1 cellular context compared by ENCODE assay signal in genomic region chr10:75230600-75231038, GRCh38.
A peak's percentile ranks its signal among the peaks of the same experiment; 100 is the strongest.
TF ChIP-seq lines count a peak whose summit lies in the region.

No MANE protein-coding gene starts in this region.

TF ChIP-seq in K562, 482 proteins besides CTCF, POLR2A, EP300 and RAD21 (continued from another document and continues in another):
- TF ChIP-seq ZNF79 (CRISPR knock-in tag; IDR thresholded peaks at IDR 0.05; ENCODE audit: low read depth) = no peak
- no peak for TF ChIP-seq PHB2 (IDR thresholded peaks at IDR 0.05; ENCODE audit: low read depth)
- TF ChIP-seq SNAPC5 (CRISPR knock-in tag; IDR thresholded peaks at IDR 0.05) = no peak
- TF ChIP-seq C11orf30 (IDR thresholded peaks at IDR 0.05; ENCODE audit: low read depth) = no peak
- TF ChIP-seq, protein P1, sequence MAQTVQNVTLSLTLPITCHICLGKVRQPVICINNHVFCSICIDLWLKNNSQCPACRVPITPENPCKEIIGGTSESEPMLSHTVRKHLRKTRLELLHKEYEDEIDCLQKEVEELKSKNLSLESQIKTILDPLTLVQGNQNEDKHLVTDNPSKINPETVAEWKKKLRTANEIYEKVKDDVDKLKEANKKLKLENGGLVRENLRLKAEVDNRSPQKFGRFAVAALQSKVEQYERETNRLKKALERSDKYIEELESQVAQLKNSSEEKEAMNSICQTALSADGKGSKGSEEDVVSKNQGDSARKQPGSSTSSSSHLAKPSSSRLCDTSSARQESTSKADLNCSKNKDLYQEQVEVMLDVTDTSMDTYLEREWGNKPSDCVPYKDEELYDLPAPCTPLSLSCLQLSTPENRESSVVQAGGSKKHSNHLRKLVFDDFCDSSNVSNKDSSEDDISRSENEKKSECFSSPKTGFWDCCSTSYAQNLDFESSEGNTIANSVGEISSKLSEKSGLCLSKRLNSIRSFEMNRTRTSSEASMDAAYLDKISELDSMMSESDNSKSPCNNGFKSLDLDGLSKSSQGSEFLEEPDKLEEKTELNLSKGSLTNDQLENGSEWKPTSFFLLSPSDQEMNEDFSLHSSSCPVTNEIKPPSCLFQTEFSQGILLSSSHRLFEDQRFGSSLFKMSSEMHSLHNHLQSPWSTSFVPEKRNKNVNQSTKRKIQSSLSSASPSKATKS (CRISPR knock-in tag; IDR thresholded peaks at IDR 0.05) = no peak
- TF ChIP-seq TRIM25 (IDR thresholded peaks at IDR 0.05; ENCODE audit: borderline replicate concordance) = no peak
- peak; percentile 26; the same call in 1 of the 2 replicates for TF ChIP-seq KLF16 (IDR thresholded peaks at IDR 0.05)
- TF ChIP-seq POLR2G (IDR thresholded peaks at IDR 0.05; ENCODE audit: low read depth, low read length) = no peak
- TF ChIP-seq COPS2 (conservative IDR thresholded peaks at IDR 0.05) = no peak
- no peak for TF ChIP-seq MTF1 (CRISPR knock-in tag; IDR thresholded peaks at IDR 0.05; ENCODE audit: borderline replicate concordance)
- TF ChIP-seq MAZ (CRISPR knock-in tag; conservative IDR thresholded peaks at IDR 0.05 in 1 of 2, IDR thresholded peaks at IDR 0.05 in 1 of 2) = peak in 1 of 2 experiments; percentile 36; a peak in 1 of 4 replicates
- TF ChIP-seq FOXK1 (CRISPR knock-in tag; IDR thresholded peaks at IDR 0.05; ENCODE audit: borderline replicate concordance) = no peak
- TF ChIP-seq MAFG (tag; conservative IDR thresholded peaks at IDR 0.05) = no peak
- no peak for TF ChIP-seq MED1 (CRISPR knock-in tag; IDR thresholded peaks at IDR 0.05; ENCODE audit: borderline replicate concordance)
- TF ChIP-seq ARNT (IDR thresholded peaks at IDR 0.05) = peak in 1 of 2 experiments; percentile 74; a peak in 2 of 4 replicates
- no peak for TF ChIP-seq ZFP1 (CRISPR knock-in tag; IDR thresholded peaks at IDR 0.05)
- peak; percentile 66; the same call in 1 of the 2 replicates for TF ChIP-seq ZNF263 (CRISPR knock-in tag; IDR thresholded peaks at IDR 0.05; ENCODE audit: borderline replicate concordance)
- TF ChIP-seq CHD4 (IDR thresholded peaks at IDR 0.05; ENCODE audit: insufficient read depth, insufficient replicate concordance, low read depth, low read length, poor library complexity, severe bottlenecking) = no peak
- TF ChIP-seq HDAC6 (IDR thresholded peaks at IDR 0.05; ENCODE audit: low read depth, low read length) = no peak
- no peak for TF ChIP-seq SMAD1 (IDR thresholded peaks at IDR 0.05; ENCODE audit: low read depth, low read length, partially characterized antibody)
- TF ChIP-seq HSF4 (CRISPR knock-in tag; IDR thresholded peaks at IDR 0.05; ENCODE audit: borderline replicate concordance) = no peak
- peak; percentile 66 for TF ChIP-seq JUND (IDR thresholded peaks at IDR 0.05; ENCODE audit: borderline replicate concordance, low read depth, low read length)
- no peak; the same call in 2 of the 3 replicates for TF ChIP-seq JUND (tag; IDR thresholded peaks at IDR 0.05; ENCODE audit: borderline replicate concordance, low read depth, low read length)
- peak; percentile 70 for TF ChIP-seq DACH1 (IDR thresholded peaks at IDR 0.05; ENCODE audit: partially characterized antibody)
- TF ChIP-seq L3MBTL2 (IDR thresholded peaks at IDR 0.05) = no peak
- no peak for TF ChIP-seq CBX2 (IDR thresholded peaks at IDR 0.05; ENCODE audit: insufficient read depth, low read length, poor library complexity, severe bottlenecking)
- TF ChIP-seq, protein P2, sequence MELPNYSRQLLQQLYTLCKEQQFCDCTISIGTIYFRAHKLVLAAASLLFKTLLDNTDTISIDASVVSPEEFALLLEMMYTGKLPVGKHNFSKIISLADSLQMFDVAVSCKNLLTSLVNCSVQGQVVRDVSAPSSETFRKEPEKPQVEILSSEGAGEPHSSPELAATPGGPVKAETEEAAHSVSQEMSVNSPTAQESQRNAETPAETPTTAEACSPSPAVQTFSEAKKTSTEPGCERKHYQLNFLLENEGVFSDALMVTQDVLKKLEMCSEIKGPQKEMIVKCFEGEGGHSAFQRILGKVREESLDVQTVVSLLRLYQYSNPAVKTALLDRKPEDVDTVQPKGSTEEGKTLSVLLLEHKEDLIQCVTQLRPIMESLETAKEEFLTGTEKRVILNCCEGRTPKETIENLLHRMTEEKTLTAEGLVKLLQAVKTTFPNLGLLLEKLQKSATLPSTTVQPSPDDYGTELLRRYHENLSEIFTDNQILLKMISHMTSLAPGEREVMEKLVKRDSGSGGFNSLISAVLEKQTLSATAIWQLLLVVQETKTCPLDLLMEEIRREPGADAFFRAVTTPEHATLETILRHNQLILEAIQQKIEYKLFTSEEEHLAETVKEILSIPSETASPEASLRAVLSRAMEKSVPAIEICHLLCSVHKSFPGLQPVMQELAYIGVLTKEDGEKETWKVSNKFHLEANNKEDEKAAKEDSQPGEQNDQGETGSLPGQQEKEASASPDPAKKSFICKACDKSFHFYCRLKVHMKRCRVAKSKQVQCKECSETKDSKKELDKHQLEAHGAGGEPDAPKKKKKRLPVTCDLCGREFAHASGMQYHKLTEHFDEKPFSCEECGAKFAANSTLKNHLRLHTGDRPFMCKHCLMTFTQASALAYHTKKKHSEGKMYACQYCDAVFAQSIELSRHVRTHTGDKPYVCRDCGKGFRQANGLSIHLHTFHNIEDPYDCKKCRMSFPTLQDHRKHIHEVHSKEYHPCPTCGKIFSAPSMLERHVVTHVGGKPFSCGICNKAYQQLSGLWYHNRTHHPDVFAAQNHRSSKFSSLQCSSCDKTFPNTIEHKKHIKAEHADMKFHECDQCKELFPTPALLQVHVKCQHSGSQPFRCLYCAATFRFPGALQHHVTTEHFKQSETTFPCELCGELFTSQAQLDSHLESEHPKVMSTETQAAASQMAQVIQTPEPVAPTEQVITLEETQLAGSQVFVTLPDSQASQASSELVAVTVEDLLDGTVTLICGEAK (IDR thresholded peaks at IDR 0.05) = no peak
- TF ChIP-seq, protein P2 (CRISPR knock-in tag; IDR thresholded peaks at IDR 0.05) = no peak
- TF ChIP-seq ZFP36 (IDR thresholded peaks at IDR 0.05; ENCODE audit: low read depth, low read length, partially characterized antibody) = no peak
- TF ChIP-seq ZNF445 (CRISPR knock-in tag; IDR thresholded peaks at IDR 0.05; ENCODE audit: low read depth) = no peak
- TF ChIP-seq RUNX1 (IDR thresholded peaks at IDR 0.05; ENCODE audit: low read depth) = no peak
- TF ChIP-seq, protein P3, sequence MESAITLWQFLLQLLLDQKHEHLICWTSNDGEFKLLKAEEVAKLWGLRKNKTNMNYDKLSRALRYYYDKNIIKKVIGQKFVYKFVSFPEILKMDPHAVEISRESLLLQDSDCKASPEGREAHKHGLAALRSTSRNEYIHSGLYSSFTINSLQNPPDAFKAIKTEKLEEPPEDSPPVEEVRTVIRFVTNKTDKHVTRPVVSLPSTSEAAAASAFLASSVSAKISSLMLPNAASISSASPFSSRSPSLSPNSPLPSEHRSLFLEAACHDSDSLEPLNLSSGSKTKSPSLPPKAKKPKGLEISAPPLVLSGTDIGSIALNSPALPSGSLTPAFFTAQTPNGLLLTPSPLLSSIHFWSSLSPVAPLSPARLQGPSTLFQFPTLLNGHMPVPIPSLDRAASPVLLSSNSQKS (CRISPR knock-in tag; IDR thresholded peaks at IDR 0.05) = no peak
- TF ChIP-seq NBN (IDR thresholded peaks at IDR 0.05; ENCODE audit: low read depth) = peak; percentile 60; the same call in 1 of the 2 replicates
- no peak for TF ChIP-seq ZNF589 (CRISPR knock-in tag; IDR thresholded peaks at IDR 0.05; ENCODE audit: low read depth)
- TF ChIP-seq NR3C1 (CRISPR knock-in tag; IDR thresholded peaks at IDR 0.05) = no peak
- 0 out of 4 replicates have a peak, but pooled peaks of 1 of the 2 experiments have one; percentile 14 for TF ChIP-seq NRF1 (conservative IDR thresholded peaks at IDR 0.05 in 1 of 2, IDR thresholded peaks at IDR 0.05 in 1 of 2)
- no peak for TF ChIP-seq LCOR (CRISPR knock-in tag; IDR thresholded peaks at IDR 0.05)
- TF ChIP-seq ZNF436 (CRISPR knock-in tag; IDR thresholded peaks at IDR 0.05) = no peak
- no peak for TF ChIP-seq ELK1 (CRISPR knock-in tag; IDR thresholded peaks at IDR 0.05)
- TF ChIP-seq FIP1L1 (IDR thresholded peaks at IDR 0.05; ENCODE audit: low read depth, low read length, poor library complexity, severe bottlenecking) = no peak
- peak; percentile 75 for TF ChIP-seq SUPT5H (IDR thresholded peaks at IDR 0.05)
- TF ChIP-seq, protein P4, sequence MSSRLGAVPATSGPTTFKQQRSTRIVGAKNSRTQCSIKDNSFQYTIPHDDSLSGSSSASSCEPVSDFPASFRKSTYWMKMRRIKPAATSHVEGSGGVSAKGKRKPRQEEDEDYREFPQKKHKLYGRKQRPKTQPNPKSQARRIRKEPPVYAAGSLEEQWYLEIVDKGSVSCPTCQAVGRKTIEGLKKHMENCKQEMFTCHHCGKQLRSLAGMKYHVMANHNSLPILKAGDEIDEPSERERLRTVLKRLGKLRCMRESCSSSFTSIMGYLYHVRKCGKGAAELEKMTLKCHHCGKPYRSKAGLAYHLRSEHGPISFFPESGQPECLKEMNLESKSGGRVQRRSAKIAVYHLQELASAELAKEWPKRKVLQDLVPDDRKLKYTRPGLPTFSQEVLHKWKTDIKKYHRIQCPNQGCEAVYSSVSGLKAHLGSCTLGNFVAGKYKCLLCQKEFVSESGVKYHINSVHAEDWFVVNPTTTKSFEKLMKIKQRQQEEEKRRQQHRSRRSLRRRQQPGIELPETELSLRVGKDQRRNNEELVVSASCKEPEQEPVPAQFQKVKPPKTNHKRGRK (tag; IDR thresholded peaks at IDR 0.05) = no peak
- no peak for TF ChIP-seq GTF2E2 (tag; IDR thresholded peaks at IDR 0.05)
- TF ChIP-seq CCAR2 (IDR thresholded peaks at IDR 0.05; ENCODE audit: low read depth, low read length) = no peak
- TF ChIP-seq STAT5B (CRISPR knock-in tag; IDR thresholded peaks at IDR 0.05) = no peak
- no peak for TF ChIP-seq ZBTB43 (CRISPR knock-in tag; IDR thresholded peaks at IDR 0.05)
- TF ChIP-seq ELF1 (tag; IDR thresholded peaks at IDR 0.05) = no peak
- no peak for TF ChIP-seq U2AF1 (optimal IDR thresholded peaks at IDR 0.05; ENCODE audit: low read depth, low read length)
- no peak for TF ChIP-seq CBX3 (IDR thresholded peaks at IDR 0.05; ENCODE audit: borderline replicate concordance in 1 of 2, low read length in 2 of 2)
- no peak for TF ChIP-seq XRCC4 (IDR thresholded peaks at IDR 0.05; ENCODE audit: extremely low read depth, insufficient read depth, insufficient read length)
- no peak for TF ChIP-seq SREBF1 (IDR thresholded peaks at IDR 0.05; ENCODE audit: borderline replicate concordance, low read depth, low read length)
